In genomic region chr12:108564724-108565123, GRCh38 we compare ENCODE assay signal across 14 cellular contexts. TPM values are rescaled to one million over a fixed set of nuclear protein-coding genes. Genes with fewer than 3 reads are reported as not detected.
DNase-seq lines count a peak whose midpoint lies in the region; ATAC-seq and TF ChIP-seq lines count a peak whose summit lies in the region.
"Had no signal": no experiment of that assay in that cellular context is flagged by ENCODE, and none has a peak within 500 bp of the region (broad histone marks: within the 10 kb centered on the region; RNA-seq: fewer than 3 reads in every experiment).

No MANE protein-coding gene starts in this region.

- H3K4me1 ChIP-seq in muscle layer of duodenum (ENCODE audit: control insufficient read depth in 1 of 2, insufficient read depth in 2 of 2, low read length in 2 of 2), result peaks cover 21 to 46% of the 10 kb centered on the region in 2 donors

- no peaks in the 10 kb centered on the region for H3K27me3 ChIP-seq in muscle layer of duodenum (ENCODE audit: low read depth, low read length)

- H3K27ac ChIP-seq in muscle layer of duodenum (ENCODE audit: low read length), result peak overlapping the region; percentile 17

- DNase-seq in CD14-positive monocyte (ENCODE audit: low spot score), result no peak
- peak; percentile 6 for DNase-seq in GDM1 (lab: John Stamatoyannopoulos, UW)
- no peak for DNase-seq in activated naive CD8-positive, alpha-beta T cell treated with anti-CD3 and anti-CD28 coated beads, Interleukin-2, amount 50 U/mL, for 24 hours
- no peak for DNase-seq in kidney tubule cell (ENCODE audit: low spot score)
- no peak for DNase-seq in NCI-H774 (lab: John Stamatoyannopoulos, UW)
- DNase-seq: activated CD4-positive, alpha-beta T cell treated with anti-CD3 and anti-CD28 coated beads for 48 hours; effector memory CD8-positive, alpha-beta T cell; NCI-H82; posterior cingulate gyrus; stimulated activated CD4-positive, alpha-beta T cell treated with anti-CD3 and anti-CD28 coated beads, Interleukin-4, amount 100 ng/mL, for 1 hour; stimulated activated naive CD8-positive, alpha-beta T cell treated with anti-CD3 and anti-CD28 coated beads, Interleukin-15, Interleukin-2, amounts not matched to agents 100 U/mL and 50 U/mL, for 24 hours had no signal

- no peaks in the 10 kb centered on the region for H3K9me3 ChIP-seq in muscle layer of duodenum (ENCODE audit: control insufficient read depth in 1 of 2, low read length in 2 of 2)

- peak overlapping the region in 4 of 7 donors; percentile 26 to 69 (median 42) for H3K27ac Mint-ChIP-seq in CD14-positive monocyte
- peak overlapping the region; percentile 41 for H3K27ac Mint-ChIP-seq in activated naive CD8-positive, alpha-beta T cell treated with anti-CD3 and anti-CD28 coated beads, Interleukin-2, amount 50 U/mL, for 24 hours

- H3K27me3 Mint-ChIP-seq in CD14-positive monocyte (ENCODE audit: low read depth in 3 of 3), result peaks cover 0 to 2% (median 0%) of the 10 kb centered on the region in 3 donors
- no peaks in the 10 kb centered on the region for H3K27me3 Mint-ChIP-seq in activated naive CD8-positive, alpha-beta T cell treated with anti-CD3 and anti-CD28 coated beads, Interleukin-2, amount 50 U/mL, for 24 hours
- H3K27me3 Mint-ChIP-seq: effector memory CD8-positive, alpha-beta T cell had no signal

- H3K4me3 Mint-ChIP-seq in CD14-positive monocyte, result no peak overlapping the region
- H3K4me3 Mint-ChIP-seq in activated naive CD8-positive, alpha-beta T cell treated with anti-CD3 and anti-CD28 coated beads, Interleukin-2, amount 50 U/mL, for 24 hours, result no peak overlapping the region
- H3K4me3 Mint-ChIP-seq: effector memory CD8-positive, alpha-beta T cell had no signal

- TF ChIP-seq CTCF in CD14-positive monocyte (IDR thresholded peaks at IDR 0.05), result no peak

- H3K4me3 ChIP-seq in muscle layer of duodenum (ENCODE audit: low read depth in 1 of 2, low read length in 2 of 2), result no peak overlapping the region
- H3K4me3 ChIP-seq: lung had no signal

- peaks cover 43% of the 10 kb centered on the region for H3K4me1 Mint-ChIP-seq in CD14-positive monocyte
- H3K4me1 Mint-ChIP-seq in activated naive CD8-positive, alpha-beta T cell treated with anti-CD3 and anti-CD28 coated beads, Interleukin-2, amount 50 U/mL, for 24 hours, result peaks cover 74% of the 10 kb centered on the region

- peaks cover 52 to 53% of the 10 kb centered on the region in 2 donors for H3K36me3 ChIP-seq in muscle layer of duodenum (ENCODE audit: control insufficient read depth in 1 of 2, insufficient read depth in 2 of 2, low read length in 2 of 2)

- H3K9me3 Mint-ChIP-seq in CD14-positive monocyte, result no peaks in the 10 kb centered on the region
- H3K9me3 Mint-ChIP-seq in activated naive CD8-positive, alpha-beta T cell treated with anti-CD3 and anti-CD28 coated beads, Interleukin-2, amount 50 U/mL, for 24 hours, result no peaks in the 10 kb centered on the region
- H3K9me3 Mint-ChIP-seq: effector memory CD8-positive, alpha-beta T cell had no signal

- ATAC-seq in activated naive CD8-positive, alpha-beta T cell treated with anti-CD3 and anti-CD28 coated beads, Interleukin-2, amount 50 U/mL, for 24 hours, result no peak
- ATAC-seq in HG02588 (IDR thresholded peaks at IDR 0.05; ENCODE audit: unreplicated experiment), result no peak
- ATAC-seq: effector memory CD8-positive, alpha-beta T cell; stimulated activated naive CD8-positive, alpha-beta T cell treated with anti-CD3 and anti-CD28 coated beads, Interleukin-15, Interleukin-2, amounts not matched to agents 100 U/mL and 50 U/mL, for 24 hours had no signal

- H3K36me3 Mint-ChIP-seq in CD14-positive monocyte, result peaks cover 49 to 50% of the 10 kb centered on the region in 2 donors
- peaks cover 60% of the 10 kb centered on the region for H3K36me3 Mint-ChIP-seq in activated naive CD8-positive, alpha-beta T cell treated with anti-CD3 and anti-CD28 coated beads, Interleukin-2, amount 50 U/mL, for 24 hours (ENCODE audit: low read depth)

- intact Hi-C loops in CD14-positive monocyte (cut with micrococcal nuclease), result loop anchor here (2.0 to 10.0 kb wide), 8 partner anchors 47 to 528 kb away; partner anchors contain the start of genes ALKBH2 (in 1 of the 2), CORO1C (in 1 of the 2), FICD (in 1 of the 2) and SELPLG (in 1 of the 2)

RNA-seq across cellular contexts. Expression of gene ISCU, which starts 2.3 kb away (rescaled TPM):
- polyA plus RNA-seq in CD14-positive monocyte, result 100 to 1,000 TPM; 111 to 114 TPM

RNA-seq across cellular contexts. Expression of gene SART3, which starts 3.8 kb away (rescaled TPM):
- 10 to 100 TPM; 10.3 to 20.6 TPM for polyA plus RNA-seq in CD14-positive monocyte

RNA-seq across cellular contexts. Expression of gene TMEM119, which starts 33.2 kb away (rescaled TPM):
- under 1 TPM; 0.18 to 0.56 TPM for polyA plus RNA-seq in CD14-positive monocyte

RNA-seq across cellular contexts. Expression of gene FICD, which starts 49.6 kb away (rescaled TPM):
- polyA plus RNA-seq in CD14-positive monocyte, result 1 to 10 TPM; 1.6 to 1.9 TPM
